Comparison of ENCODE assay signal across 33 cellular contexts in genomic region chr17:4811471-4811870, GRCh38. TPM values are rescaled to one million over a fixed set of nuclear protein-coding genes. Genes with fewer than 3 reads are reported as not detected.
"Had no signal": no experiment of that assay in that cellular context is flagged by ENCODE, and none has a peak within 500 bp of the region (broad histone marks: within the 10 kb centered on the region; RNA-seq: fewer than 3 reads in every experiment).

No MANE protein-coding gene starts in this region.

- DNase-seq: activated CD4-positive, alpha-beta memory T cell treated with anti-CD3 and anti-CD28 coated beads, Interleukin-2, amount 10 ng/mL, durations not matched to agents 7 days and 5 days; activated CD4-positive, alpha-beta T cell treated with anti-CD3 and anti-CD28 coated beads for 1 hour; activated CD4-positive, alpha-beta T cell treated with anti-CD3 and anti-CD28 coated beads for 48 hours; activated CD4-positive, CD25-positive, alpha-beta regulatory T cell; activated CD8-positive, alpha-beta memory T cell treated with anti-CD3 and anti-CD28 coated beads for 24 hours; activated CD8-positive, alpha-beta memory T cell treated with anti-CD3 and anti-CD28 coated beads, Interleukin-2, amount 10 ng/mL, durations not matched to agents 7 days and 5 days; activated CD8-positive, alpha-beta memory T cell treated with anti-CD3 and anti-CD28 coated beads, Interleukin-2, amount 50 U/mL, for 48 hours; activated effector memory CD4-positive, alpha-beta T cell treated with Interleukin-2 at 50 U/mL for 16 hours; activated naive CD4-positive, alpha-beta T cell; activated naive CD4-positive, alpha-beta T cell treated with anti-CD3 and anti-CD28 coated beads, Interleukin-2, amount 50 U/mL, for 16 hours; activated naive CD8-positive, alpha-beta T cell treated with anti-CD3 and anti-CD28 coated beads for 36 hours; activated T-cell treated with anti-CD3 and anti-CD28 coated beads, Interleukin-2, amount 50 U/mL, for 48 hours; amniotic stem cell; aorta; brain microvascular endothelial cell; Kasumi-1; KG1; MG63; NCI-H1048; NCI-H1105 treated with DMSO at 0.1 percent for 48 hours; NCI-H1436 treated with DMSO at 0.1 percent for 48 hours; NCI-H1694 treated with DMSO at 0.1 percent for 48 hours; NCI-H2029; NCI-H345; NCI-H524 treated with DMSO at 0.1 percent for 48 hours; Peyer's patch; RPMI8226; SW 1271; T-helper 1 cell; T-helper 2 cell; T-helper 9 cell had no signal

- ATAC-seq: activated CD8-positive, alpha-beta memory T cell treated with anti-CD3 and anti-CD28 coated beads, Interleukin-2, amount 10 ng/mL, durations not matched to agents 7 days and 5 days had no signal

- H3K4me3 ChIP-seq: MG63, Peyer's patch had no signal

- H3K27me3 ChIP-seq: brain microvascular endothelial cell, MG63, Peyer's patch had no signal

- H3K36me3 ChIP-seq: MG63 had no signal

- H3K9me3 ChIP-seq: MG63, Peyer's patch had no signal

- H3K27ac ChIP-seq: brain microvascular endothelial cell, Peyer's patch, VCaP had no signal

RNA-seq across cellular contexts. Expression of gene GLTPD2, which starts 22.7 kb away (rescaled TPM):
- total RNA-seq: activated CD4-positive, alpha-beta memory T cell treated with anti-CD3 and anti-CD28 coated beads, Interleukin-2, amount 10 ng/mL, durations not matched to agents 7 days and 5 days; activated CD8-positive, alpha-beta memory T cell treated with anti-CD3 and anti-CD28 coated beads, Interleukin-2, amount 10 ng/mL, durations not matched to agents 7 days and 5 days; activated naive CD8-positive, alpha-beta T cell treated with anti-CD3 and anti-CD28 coated beads for 36 hours; aorta; NCI-H460 had no signal
